Comparison of ENCODE assay signal across 26 cellular contexts in the genomic region with DNA sequence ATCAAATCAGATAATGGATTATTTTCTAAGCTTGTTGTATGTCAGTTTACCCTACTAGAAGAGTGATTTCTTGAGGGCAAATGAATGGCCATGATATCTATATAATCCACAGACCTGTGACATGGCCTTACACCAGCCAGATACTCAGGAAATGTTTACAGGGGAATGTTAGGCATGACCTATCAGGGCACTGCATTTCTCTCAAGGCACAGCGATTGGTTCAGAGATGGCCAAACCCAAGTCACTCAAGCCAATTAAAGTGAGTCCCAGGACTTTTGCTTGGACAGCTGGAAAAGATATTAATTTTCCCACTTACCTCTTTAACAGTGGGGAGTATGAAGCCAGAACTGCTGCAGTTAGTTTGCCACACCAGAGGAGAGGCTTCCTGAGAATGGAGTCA. TPM values are rescaled to one million over a fixed set of nuclear protein-coding genes. Genes with fewer than 3 reads are reported as not detected.
DNase-seq lines count a peak whose midpoint lies in the region; ATAC-seq, FAIRE-seq and TF ChIP-seq lines count a peak whose summit lies in the region.
"Had no signal": no experiment of that assay in that cellular context is flagged by ENCODE, and none has a peak within 500 bp of the region (broad histone marks: within the 10 kb centered on the region; RNA-seq: fewer than 3 reads in every experiment).

No MANE protein-coding gene starts in this region.

- H3K4me1 ChIP-seq in H9 (ENCODE audit: insufficient read depth, low read length) (no peaks in the 10 kb centered on the region), pancreas (no peaks in the 10 kb centered on the region), sigmoid colon (no peaks in the 10 kb centered on the region)
- H3K4me1 ChIP-seq: A549 had no signal

- no peaks in the 10 kb centered on the region for H4K20me1 ChIP-seq in H9 (ENCODE audit: control insufficient read depth, insufficient read depth, insufficient read length)
- H4K20me1 ChIP-seq: BLaER1 treated with 17β-estradiol and CSF1 and Interleukin-3, amounts not matched to agents 10 nM and 100 nM had no signal

- H3K56ac ChIP-seq in H9 (ENCODE audit: insufficient read length, low read depth, low read length) = no peak overlapping the region

- H2BK5ac ChIP-seq in H9 (ENCODE audit: insufficient read length, low read length) = no peak overlapping the region

- H3K9me3 Mint-ChIP-seq in H9 = no peaks in the 10 kb centered on the region
- H3K9me3 Mint-ChIP-seq: CD4-positive, alpha-beta memory T cell had no signal

- no peak overlapping the region for H3K18ac ChIP-seq in H9 (ENCODE audit: insufficient read length, low read depth, low read length)

- no peak overlapping the region for H2AFZ ChIP-seq in H9 (ENCODE audit: low read length)

- H3K14ac ChIP-seq in H9 (ENCODE audit: insufficient read depth, low read length) = no peak overlapping the region

- no peak overlapping the region for H2BK20ac ChIP-seq in H9 (ENCODE audit: low read depth, low read length, poor library complexity, severe bottlenecking)

- H3K9me3 ChIP-seq in H9 (ENCODE audit: control insufficient read depth, low read depth, low read length) (no peaks in the 10 kb centered on the region), pancreas (no peaks in the 10 kb centered on the region), sigmoid colon (no peaks in the 10 kb centered on the region)
- H3K9me3 ChIP-seq: A549; BLaER1 treated with 17β-estradiol and CSF1 and Interleukin-3, amounts not matched to agents 10 nM and 100 nM; MG63 had no signal

- WGBS in H9 (ENCODE audit: extremely low coverage, insufficient read length, low lambda C conversion rate) = no CpG with 5 or more reads among the region's 1 CpG
- 50 to 65% methylated on average over 1 of the region's 1 CpG for WGBS in pancreas, 2 donors
- 91% methylated on average over 1 of the region's 1 CpG for WGBS in sigmoid colon, 2 donors

- intact Hi-C loops in pancreas (cut with DNase I) (no loop called here), sigmoid colon (cut with DNase I) (no loop called here)

- H3K4me3 ChIP-seq in pancreas = no peak overlapping the region
- H3K4me3 ChIP-seq in sigmoid colon = no peak overlapping the region
- H3K4me3 ChIP-seq: A549; BLaER1 treated with 17β-estradiol and CSF1 and Interleukin-3, amounts not matched to agents 10 nM and 100 nM; MG63 had no signal

- H4K8ac ChIP-seq in H9 (replicated peaks; ENCODE audit: insufficient read length, low read depth, low read length) = no peak overlapping the region

- no peaks in the 10 kb centered on the region for H3K79me2 ChIP-seq in H9 (ENCODE audit: insufficient read depth, low read length)

- TF ChIP-seq CTCF in H9 (conservative IDR thresholded peaks at IDR 0.05) (no peak), pancreas (IDR thresholded peaks at IDR 0.05) (no peak), sigmoid colon (IDR thresholded peaks at IDR 0.05) (no peak)

- peak in 3 of 4 donors; percentile 30 to 48 (median 40) for ATAC-seq in pancreas
- ATAC-seq: A549, PC-3 had no signal

- no peak overlapping the region for H3K4me2 ChIP-seq in H9 (ENCODE audit: insufficient read depth, insufficient read length, low read length)
- H3K4me2 ChIP-seq: A549; BLaER1 treated with 17β-estradiol and CSF1 and Interleukin-3, amounts not matched to agents 10 nM and 100 nM had no signal

- TF ChIP-seq EP300 in sigmoid colon (IDR thresholded peaks at IDR 0.05) = no peak

- peaks cover 54% of the 10 kb centered on the region for H3K27me3 Mint-ChIP-seq in H9 (ENCODE audit: low read depth)

- H3K27me3 ChIP-seq in H9 (ENCODE audit: insufficient read depth, low read length) = no peaks in the 10 kb centered on the region
- no peaks in the 10 kb centered on the region for H3K27me3 ChIP-seq in pancreas
- peaks cover 0 to 48% (median 0%) of the 10 kb centered on the region in 3 donors for H3K27me3 ChIP-seq in sigmoid colon
- H3K27me3 ChIP-seq: BLaER1 treated with 17β-estradiol and CSF1 and Interleukin-3, amounts not matched to agents 10 nM and 100 nM had no signal

- no peak overlapping the region for H3K9ac ChIP-seq in H9 (ENCODE audit: extremely low read depth, insufficient read length, low read length)
- H3K9ac ChIP-seq: BLaER1 treated with 17β-estradiol and CSF1 and Interleukin-3, amounts not matched to agents 10 nM and 100 nM had no signal

- H4K91ac ChIP-seq in H9 (ENCODE audit: insufficient read length, low read depth, low read length) = no peak overlapping the region

- H3K4ac ChIP-seq in H9 (ENCODE audit: low read depth, low read length) = no peak overlapping the region

- no peak overlapping the region for H3T11ph ChIP-seq in H9 (ENCODE audit: low read length)

- H3K4me1 Mint-ChIP-seq in H9 = no peaks in the 10 kb centered on the region
- H3K4me1 Mint-ChIP-seq: CD4-positive, alpha-beta memory T cell had no signal

- H2AK5ac ChIP-seq in H9 (ENCODE audit: insufficient read length, low read length) = no peak overlapping the region

- H3K27ac ChIP-seq in H9 (ENCODE audit: insufficient read length, low read depth, low read length) (no peak overlapping the region), pancreas (no peak overlapping the region), sigmoid colon (no peak overlapping the region)
- H3K27ac ChIP-seq: A549; BLaER1 treated with 17β-estradiol and CSF1 and Interleukin-3, amounts not matched to agents 10 nM and 100 nM had no signal

- H3K36me3 Mint-ChIP-seq in H9 (ENCODE audit: insufficient read depth in 1 of 3, low read depth in 3 of 3) = no peaks in the 10 kb centered on the region
- H3K36me3 Mint-ChIP-seq: CD4-positive, alpha-beta memory T cell had no signal

- no peak overlapping the region for H4K5ac ChIP-seq in H9 (ENCODE audit: insufficient read length, low read depth, low read length)

- H3K27ac Mint-ChIP-seq in H9 = no peak overlapping the region
- H3K27ac Mint-ChIP-seq: CD4-positive, alpha-beta memory T cell had no signal

- H3K23me2 ChIP-seq in H9 (ENCODE audit: insufficient read length, low read depth, low read length, poor library complexity, severe bottlenecking) = no peaks in the 10 kb centered on the region

- peak; percentile 14 for DNase-seq in H9
- DNase-seq in NCI-H146 (lab: John Stamatoyannopoulos, UW) = peak; percentile 29
- peak; percentile 5 for DNase-seq in amniotic epithelial cell (ENCODE audit: low read depth)
- no peak for DNase-seq in pancreas
- DNase-seq in NAMALWA (ENCODE audit: low spot score) = no peak
- DNase-seq in inferior parietal cortex (ENCODE audit: extremely low spot score) = no peak
- DNase-seq in sigmoid colon = no peak
- DNase-seq: AML-193; CD4-positive, alpha-beta memory T cell; COR-L47; DMS79; GF-D8; KG1; MG63; NCI-H1048; NCI-H1417; NCI-H187; NCI-H2171 treated with DMSO at 0.1 percent for 48 hours; NCI-H345; NCI-H774; PC-3; T-helper 1 cell had no signal

- H3K36me3 ChIP-seq in pancreas (no peaks in the 10 kb centered on the region), sigmoid colon (no peaks in the 10 kb centered on the region)
- H3K36me3 ChIP-seq: BLaER1 treated with 17β-estradiol and CSF1 and Interleukin-3, amounts not matched to agents 10 nM and 100 nM; MG63 had no signal

- H3K79me1 ChIP-seq in H9 (ENCODE audit: insufficient read depth, low read depth, low read length, poor library complexity, severe bottlenecking) = no peaks in the 10 kb centered on the region

- no peak for FAIRE-seq in pancreas (lab: Jason Lieb, UNC)
- FAIRE-seq: A549, GM12892, H54 had no signal

- H3K23ac ChIP-seq in H9 (ENCODE audit: insufficient read length, low read depth, low read length) = no peak overlapping the region

- no peak overlapping the region for H3K4me3 Mint-ChIP-seq in H9
- H3K4me3 Mint-ChIP-seq: CD4-positive, alpha-beta memory T cell had no signal

- H2BK12ac ChIP-seq in H9 (ENCODE audit: insufficient read length, low read depth, low read length) = no peak overlapping the region

- TF ChIP-seq POLR2A in sigmoid colon (IDR thresholded peaks at IDR 0.05) = no peak

- no peak overlapping the region for H2BK120ac ChIP-seq in H9 (ENCODE audit: low read depth, low read length, poor library complexity, severe bottlenecking)

- no peak overlapping the region for H2BK15ac ChIP-seq in H9 (ENCODE audit: low read depth, low read length)

RNA-seq across cellular contexts. Expression of gene GATA2, which starts 28.7 kb away (rescaled TPM):
- total RNA-seq in H9 (2021) (1.9 and 2.7 TPM in 2 replicates), pancreas (10 to 100 TPM in 5 of 6 donors, 1 to 10 TPM in 1; 6.2 to 17.1 (median 11.1) TPM), sigmoid colon (1 to 10 TPM; 2.1 to 6.6 (median 5.0) TPM)
- polyA plus RNA-seq in pancreas (10 to 100 TPM in 1 of 2 donors, 1 to 10 TPM in 1; 7.3 to 15.8 TPM), sigmoid colon (1 to 10 TPM in 2 of 3 donors, under 1 TPM in 1; 0.46 to 5.2 (median 1.8) TPM)
- total RNA-seq: CD4-positive, alpha-beta memory T cell had no signal
- polyA plus RNA-seq: CD4-positive, alpha-beta memory T cell had no signal

RNA-seq across cellular contexts. Expression of gene DNAJB8, which starts 55.0 kb away (rescaled TPM):
- total RNA-seq in H9 (2021) (not detected in 2 replicates), pancreas (not detected), sigmoid colon (not detected)
- polyA plus RNA-seq in pancreas (not detected), sigmoid colon (not detected)
- total RNA-seq: CD4-positive, alpha-beta memory T cell; PC-3 had no signal
- polyA plus RNA-seq: A549; CD4-positive, alpha-beta memory T cell had no signal

Comparison
In these comparisons a context has a peak if more than half of its experiments do, and no peak if none do; other contexts are left out.
1. DNase-seq: peak in H9 (single experiment), NCI-H146 (single experiment) and amniotic epithelial cell (single experiment); none in pancreas (0 of 6), NAMALWA (single experiment), inferior parietal cortex (single experiment) and sigmoid colon (single experiment).